Comparison of ENCODE assay signal across 1 cellular context in the genomic region with DNA sequence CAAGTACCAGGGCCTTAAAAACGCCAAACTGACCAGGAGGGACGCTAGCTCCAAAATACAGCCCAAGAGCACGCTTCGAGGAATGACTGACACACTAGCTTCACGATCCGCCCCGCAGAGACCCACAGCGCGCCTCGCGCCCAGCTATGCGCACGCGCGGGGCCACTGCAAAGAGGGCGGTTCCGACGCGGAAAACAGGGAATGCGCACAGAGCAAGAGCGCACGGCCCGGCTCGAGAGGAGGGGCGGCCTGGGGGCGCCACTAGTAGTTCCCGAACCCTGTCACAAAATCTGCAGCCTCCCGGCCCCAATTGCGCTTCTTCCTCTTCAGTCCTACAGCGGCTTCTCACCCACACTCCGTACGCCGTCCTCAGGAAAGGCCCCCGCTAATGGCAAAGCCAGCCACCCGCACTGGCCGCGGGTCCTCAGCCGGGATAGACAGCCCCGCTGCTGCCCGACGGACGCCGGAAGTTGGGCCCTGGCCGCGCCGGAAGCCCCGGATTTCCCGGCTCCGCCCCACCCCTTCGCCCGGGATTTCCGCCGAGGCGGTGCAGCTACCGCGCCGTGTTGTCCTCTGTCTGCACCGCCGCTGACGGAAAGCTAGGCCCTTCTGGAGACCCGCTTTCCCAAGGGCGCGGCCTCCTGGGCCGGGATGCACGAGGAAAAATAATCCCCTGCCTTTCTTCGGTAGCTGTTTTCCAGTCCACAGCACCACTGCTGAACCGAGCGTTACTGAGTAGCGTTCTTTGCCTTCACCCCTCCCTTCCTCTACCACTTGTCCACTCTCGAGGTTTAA.
TF ChIP-seq lines count a peak whose summit lies in the region.

HDHD2 (minus strand) TSS at position 472 of the 795 bp plus-strand sequence. CDS start 14,061 bp downstream, outside the sequence.

TF ChIP-seq in HEK293, 187 proteins besides CTCF, POLR2A, EP300 and RAD21 (continued from another document and continues in another):
- TF ChIP-seq ZBTB11 (tag by site-specific recombination; conservative IDR thresholded peaks at IDR 0.05; ENCODE audit: low read depth) (peak; percentile 96), ZNF211 (tag by site-specific recombination; IDR thresholded peaks at IDR 0.05; ENCODE audit: low read depth) (no peak), KLF8 (tag by site-specific recombination; IDR thresholded peaks at IDR 0.05) (peak; percentile 57; the same call in 1 of the 2 replicates), ZBTB44 (tag by site-specific recombination; IDR thresholded peaks at IDR 0.05) (no peak), SP2 (tag by site-specific recombination; IDR thresholded peaks at IDR 0.05) (peak; percentile 84), ZNF10 (tag by site-specific recombination; IDR thresholded peaks at IDR 0.05) (no peak), ZNF174 (tag by site-specific recombination; IDR thresholded peaks at IDR 0.05) (no peak), ZNF76 (tag by site-specific recombination; IDR thresholded peaks at IDR 0.05; ENCODE audit: borderline replicate concordance, low read depth) (0 out of 2 replicates have a peak, but pooled peaks have one; percentile 51), TCF7L2 (IDR thresholded peaks at IDR 0.05; ENCODE audit: borderline replicate concordance, low read depth, low read length) (no peak), ZNF292 (tag by site-specific recombination; IDR thresholded peaks at IDR 0.05; ENCODE audit: borderline replicate concordance, low read depth) (no peak), GLIS2 (tag by site-specific recombination; IDR thresholded peaks at IDR 0.05) (peak; percentile 69), KLF1 (tag by site-specific recombination; IDR thresholded peaks at IDR 0.05) (peak; percentile 43; the same call in 1 of the 2 replicates), ZNF660 (tag by site-specific recombination; IDR thresholded peaks at IDR 0.05) (peak; percentile 34; the same call in 1 of the 2 replicates), ZNF629 (tag by site-specific recombination; IDR thresholded peaks at IDR 0.05) (peak; percentile 53), ZBTB17 (tag by site-specific recombination; IDR thresholded peaks at IDR 0.05) (peak; percentile 33; the same call in 1 of the 2 replicates), ZNF692 (tag by site-specific recombination; IDR thresholded peaks at IDR 0.05) (0 out of 2 replicates have a peak, but pooled peaks have one; percentile 57), ZNF530 (tag by site-specific recombination; IDR thresholded peaks at IDR 0.05; ENCODE audit: low read depth) (no peak), ZSCAN4 (tag by site-specific recombination; IDR thresholded peaks at IDR 0.05) (0 out of 2 replicates have a peak, but pooled peaks have one; percentile 12), KLF16 (tag by site-specific recombination; IDR thresholded peaks at IDR 0.05) (peak; percentile 83), PATZ1 (tag by site-specific recombination; IDR thresholded peaks at IDR 0.05) (peak; percentile 95), ZNF600 (tag by site-specific recombination; IDR thresholded peaks at IDR 0.05) (peak; percentile 59; the same call in 1 of the 2 replicates), ZNF777 (tag by site-specific recombination; IDR thresholded peaks at IDR 0.05; ENCODE audit: borderline replicate concordance) (peak; percentile 71; the same call in 1 of the 2 replicates), ZBTB20 (tag by site-specific recombination; IDR thresholded peaks at IDR 0.05) (peak; percentile 89), ZNF830 (tag by site-specific recombination; IDR thresholded peaks at IDR 0.05; ENCODE audit: low read depth) (no peak), KLF7 (tag by site-specific recombination; IDR thresholded peaks at IDR 0.05; ENCODE audit: borderline replicate concordance) (peak; percentile 68; the same call in 1 of the 2 replicates), ZNF513 (tag by site-specific recombination; IDR thresholded peaks at IDR 0.05) (no peak), ZNF362 (tag by site-specific recombination; IDR thresholded peaks at IDR 0.05) (no peak), ZNF626 (tag by site-specific recombination; IDR thresholded peaks at IDR 0.05) (no peak), WT1 (tag by site-specific recombination; IDR thresholded peaks at IDR 0.05) (0 out of 2 replicates have a peak, but pooled peaks have one; percentile 6)
- TF ChIP-seq, protein P1, sequence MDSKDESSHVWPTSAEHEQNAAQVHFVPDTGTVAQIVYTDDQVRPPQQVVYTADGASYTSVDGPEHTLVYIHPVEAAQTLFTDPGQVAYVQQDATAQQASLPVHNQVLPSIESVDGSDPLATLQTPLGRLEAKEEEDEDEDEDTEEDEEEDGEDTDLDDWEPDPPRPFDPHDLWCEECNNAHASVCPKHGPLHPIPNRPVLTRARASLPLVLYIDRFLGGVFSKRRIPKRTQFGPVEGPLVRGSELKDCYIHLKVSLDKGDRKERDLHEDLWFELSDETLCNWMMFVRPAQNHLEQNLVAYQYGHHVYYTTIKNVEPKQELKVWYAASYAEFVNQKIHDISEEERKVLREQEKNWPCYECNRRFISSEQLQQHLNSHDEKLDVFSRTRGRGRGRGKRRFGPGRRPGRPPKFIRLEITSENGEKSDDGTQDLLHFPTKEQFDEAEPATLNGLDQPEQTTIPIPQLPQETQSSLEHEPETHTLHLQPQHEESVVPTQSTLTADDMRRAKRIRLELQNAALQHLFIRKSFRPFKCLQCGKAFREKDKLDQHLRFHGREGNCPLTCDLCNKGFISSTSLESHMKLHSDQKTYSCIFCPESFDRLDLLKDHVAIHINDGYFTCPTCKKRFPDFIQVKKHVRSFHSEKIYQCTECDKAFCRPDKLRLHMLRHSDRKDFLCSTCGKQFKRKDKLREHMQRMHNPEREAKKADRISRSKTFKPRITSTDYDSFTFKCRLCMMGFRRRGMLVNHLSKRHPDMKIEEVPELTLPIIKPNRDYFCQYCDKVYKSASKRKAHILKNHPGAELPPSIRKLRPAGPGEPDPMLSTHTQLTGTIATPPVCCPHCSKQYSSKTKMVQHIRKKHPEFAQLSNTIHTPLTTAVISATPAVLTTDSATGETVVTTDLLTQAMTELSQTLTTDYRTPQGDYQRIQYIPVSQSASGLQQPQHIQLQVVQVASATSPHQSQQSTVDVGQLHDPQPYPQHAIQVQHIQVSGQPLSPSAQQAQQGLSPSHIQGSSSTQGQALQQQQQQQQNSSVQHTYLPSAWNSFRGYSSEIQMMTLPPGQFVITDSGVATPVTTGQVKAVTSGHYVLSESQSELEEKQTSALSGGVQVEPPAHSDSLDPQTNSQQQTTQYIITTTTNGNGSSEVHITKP (tag by site-specific recombination; IDR thresholded peaks at IDR 0.05): peak; percentile 71
- TF ChIP-seq, protein P2, sequence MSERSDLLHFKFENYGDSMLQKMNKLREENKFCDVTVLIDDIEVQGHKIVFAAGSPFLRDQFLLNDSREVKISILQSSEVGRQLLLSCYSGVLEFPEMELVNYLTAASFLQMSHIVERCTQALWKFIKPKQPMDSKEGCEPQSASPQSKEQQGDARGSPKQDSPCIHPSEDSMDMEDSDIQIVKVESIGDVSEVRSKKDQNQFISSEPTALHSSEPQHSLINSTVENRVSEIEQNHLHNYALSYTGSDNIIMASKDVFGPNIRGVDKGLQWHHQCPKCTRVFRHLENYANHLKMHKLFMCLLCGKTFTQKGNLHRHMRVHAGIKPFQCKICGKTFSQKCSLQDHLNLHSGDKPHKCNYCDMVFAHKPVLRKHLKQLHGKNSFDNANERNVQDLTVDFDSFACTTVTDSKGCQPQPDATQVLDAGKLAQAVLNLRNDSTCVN (tag by site-specific recombination; optimal IDR thresholded peaks at IDR 0.05): peak; percentile 87
- TF ChIP-seq, protein P3, sequence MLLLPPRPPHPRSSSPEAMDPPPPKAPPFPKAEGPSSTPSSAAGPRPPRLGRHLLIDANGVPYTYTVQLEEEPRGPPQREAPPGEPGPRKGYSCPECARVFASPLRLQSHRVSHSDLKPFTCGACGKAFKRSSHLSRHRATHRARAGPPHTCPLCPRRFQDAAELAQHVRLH (tag by site-specific recombination; IDR thresholded peaks at IDR 0.05): 0 out of 2 replicates have a peak, but pooled peaks have one; percentile 65
